Comparison of ENCODE assay signal across 2 cellular contexts in genomic region chr2:110443305-110444005, GRCh38. TPM values are rescaled to one million over a fixed set of nuclear protein-coding genes. Genes with fewer than 3 reads are reported as not detected.
"Had no signal": no experiment of that assay in that cellular context is flagged by ENCODE, and none has a peak within 500 bp of the region (broad histone marks: within the 10 kb centered on the region; RNA-seq: fewer than 3 reads in every experiment).

No MANE protein-coding gene starts in this region.

RNA-seq across cellular contexts. Expression of gene LIMS4, which starts 29.2 kb away (rescaled TPM):
- total RNA-seq: GM23248, H4 had no signal
